In genomic region chr2:148528356-148529064, GRCh38 we compare ENCODE assay signal across 19 cellular contexts.
DNase-seq lines count a peak whose midpoint lies in the region; ATAC-seq and TF ChIP-seq lines count a peak whose summit lies in the region.
"Had no signal": no experiment of that assay in that cellular context is flagged by ENCODE, and none has a peak within 500 bp of the region (broad histone marks: within the 10 kb centered on the region; RNA-seq: fewer than 3 reads in every experiment).

No MANE protein-coding gene starts in this region.

- H3K4me3 Mint-ChIP-seq in activated CD8-positive, alpha-beta memory T cell treated with anti-CD3 and anti-CD28 coated beads, Interleukin-2, amount 10 ng/mL, durations not matched to agents 7 days and 5 days, result peak overlapping the region; percentile 24
- H3K4me3 Mint-ChIP-seq in T-cell (peak overlapping the region; percentile 77 to 87 (median 78)), nephron progenitor cell (no peak overlapping the region)
- peak overlapping the region; percentile 77 for H3K4me3 Mint-ChIP-seq in activated naive CD4-positive, alpha-beta T cell treated with anti-CD3 and anti-CD28 coated beads, Interleukin-2, amount 50 U/mL, for 24 hours

- DNase-seq in activated CD8-positive, alpha-beta memory T cell treated with anti-CD3 and anti-CD28 coated beads, Interleukin-2, amount 10 ng/mL, durations not matched to agents 7 days and 5 days, result no peak
- no peak for DNase-seq in activated CD8-positive, alpha-beta memory T cell treated with anti-CD3 and anti-CD28 coated beads, Interleukin-2, amount 50 U/mL, for 4 hours
- DNase-seq in T-cell (peak in 8 of 34 experiments; percentile 12 to 33 (median 25)), nephron progenitor cell (no peak), H4 (ENCODE audit: low spot score) (no peak), SKM-1 (lab: John Stamatoyannopoulos, UW; ENCODE audit: unreplicated experiment) (no peak)
- DNase-seq: amniotic stem cell; C1 segment of cervical spinal cord; erythroblast; NCI-H1436; NCI-H2171; SHP77; stimulated activated CD4-positive, alpha-beta T cell treated with anti-CD3 and anti-CD28 coated beads, Interleukin-2, amount 100 ng/mL, for 48 hours; uterus had no signal

- no peaks in the 10 kb centered on the region for H3K27me3 Mint-ChIP-seq in activated CD8-positive, alpha-beta memory T cell treated with anti-CD3 and anti-CD28 coated beads, Interleukin-2, amount 10 ng/mL, durations not matched to agents 7 days and 5 days
- H3K27me3 Mint-ChIP-seq in T-cell (no peaks in the 10 kb centered on the region), nephron progenitor cell (ENCODE audit: low read depth, poor library complexity) (peaks cover 3% of the 10 kb centered on the region)
- no peaks in the 10 kb centered on the region for H3K27me3 Mint-ChIP-seq in activated naive CD4-positive, alpha-beta T cell treated with anti-CD3 and anti-CD28 coated beads, Interleukin-2, amount 50 U/mL, for 24 hours

- CTCF ChIA-PET in activated CD8-positive, alpha-beta memory T cell treated with anti-CD3 and anti-CD28 coated beads, Interleukin-2, amount 10 ng/mL, durations not matched to agents 7 days and 5 days (lab: Charles Lee), result interaction anchor here (0.9 to 2.0 kb wide), 3 partner anchors 11 to 19 kb away, joined by 3 to 14 read pairs (median 6); no protein-coding TSS in a partner anchor
- CTCF ChIA-PET in T-cell (lab: Charles Lee), result interaction anchor here (0.6 to 3.1 kb wide), 7 partner anchors 8 to 357 kb away, joined by 3 to 14 read pairs (median 4); no protein-coding TSS in a partner anchor

- TF ChIP-seq CTCF in nephron progenitor cell (IDR thresholded peaks at IDR 0.05), result no peak

- H3K36me3 Mint-ChIP-seq in activated CD8-positive, alpha-beta memory T cell treated with anti-CD3 and anti-CD28 coated beads, Interleukin-2, amount 10 ng/mL, durations not matched to agents 7 days and 5 days, result no peaks in the 10 kb centered on the region
- H3K36me3 Mint-ChIP-seq in T-cell (no peaks in the 10 kb centered on the region), nephron progenitor cell (ENCODE audit: low read depth) (no peaks in the 10 kb centered on the region)
- no peaks in the 10 kb centered on the region for H3K36me3 Mint-ChIP-seq in activated naive CD4-positive, alpha-beta T cell treated with anti-CD3 and anti-CD28 coated beads, Interleukin-2, amount 50 U/mL, for 24 hours

- no peaks in the 10 kb centered on the region for H3K9me3 Mint-ChIP-seq in activated CD8-positive, alpha-beta memory T cell treated with anti-CD3 and anti-CD28 coated beads, Interleukin-2, amount 10 ng/mL, durations not matched to agents 7 days and 5 days (ENCODE audit: low read depth)
- H3K9me3 Mint-ChIP-seq in T-cell, result no peaks in the 10 kb centered on the region
- H3K9me3 Mint-ChIP-seq in activated naive CD4-positive, alpha-beta T cell treated with anti-CD3 and anti-CD28 coated beads, Interleukin-2, amount 50 U/mL, for 24 hours, result no peaks in the 10 kb centered on the region
- H3K9me3 Mint-ChIP-seq in nephron progenitor cell, result no peaks in the 10 kb centered on the region

- no peak for ATAC-seq in activated CD8-positive, alpha-beta memory T cell treated with anti-CD3 and anti-CD28 coated beads, Interleukin-2, amount 10 ng/mL, durations not matched to agents 7 days and 5 days
- ATAC-seq in T-cell (replicated peaks in 1 of 4), result peak; percentile 9 to 37 (median 24)
- ATAC-seq in HG03095 (IDR thresholded peaks at IDR 0.05; ENCODE audit: unreplicated experiment), result no peak
- ATAC-seq: A549, gastroesophageal sphincter, HCT116 had no signal

- peaks cover 41% of the 10 kb centered on the region for H3K4me1 Mint-ChIP-seq in activated CD8-positive, alpha-beta memory T cell treated with anti-CD3 and anti-CD28 coated beads, Interleukin-2, amount 10 ng/mL, durations not matched to agents 7 days and 5 days
- H3K4me1 Mint-ChIP-seq in T-cell (peaks cover 92 to 94% (median 92%) of the 10 kb centered on the region in 3 donors), nephron progenitor cell (peaks cover 22% of the 10 kb centered on the region)
- peaks cover 87% of the 10 kb centered on the region for H3K4me1 Mint-ChIP-seq in activated naive CD4-positive, alpha-beta T cell treated with anti-CD3 and anti-CD28 coated beads, Interleukin-2, amount 50 U/mL, for 24 hours

- peak overlapping the region; percentile 65 for H3K27ac Mint-ChIP-seq in activated CD8-positive, alpha-beta memory T cell treated with anti-CD3 and anti-CD28 coated beads, Interleukin-2, amount 10 ng/mL, durations not matched to agents 7 days and 5 days
- H3K27ac Mint-ChIP-seq in T-cell, result peak overlapping the region; percentile 95 to 99
- H3K27ac Mint-ChIP-seq in activated naive CD4-positive, alpha-beta T cell treated with anti-CD3 and anti-CD28 coated beads, Interleukin-2, amount 50 U/mL, for 24 hours, result peak overlapping the region; percentile 95
- H3K27ac Mint-ChIP-seq in nephron progenitor cell, result peak overlapping the region; percentile 27

- POLR2A ChIA-PET in T-cell (lab: Charles Lee), result interaction anchor here (0.6 to 1.2 kb wide), 7 partner anchors 10 to 885 kb away, joined by 3 to 9 read pairs (median 6); no protein-coding TSS in a partner anchor

Comparison
In these comparisons a context has a peak if more than half of its experiments do, and no peak if none do; other contexts are left out.
1. ATAC-seq: peak in T-cell (4 of 4); none in activated CD8-positive, alpha-beta memory T cell treated with anti-CD3 and anti-CD28 coated beads, Interleukin-2, amount 10 ng/mL, durations not matched to agents 7 days and 5 days (single experiment) and HG03095 (single experiment).
2. H3K27ac Mint-ChIP-seq: peak in every context shown above with its lines; median percentile 97 in T-cell; 95 in activated naive CD4-positive, alpha-beta T cell treated with anti-CD3 and anti-CD28 coated beads, Interleukin-2, amount 50 U/mL, for 24 hours; 65 in activated CD8-positive, alpha-beta memory T cell treated with anti-CD3 and anti-CD28 coated beads, Interleukin-2, amount 10 ng/mL, durations not matched to agents 7 days and 5 days; 27 in nephron progenitor cell.